ENCODE assay signal across 17 cellular contexts in the genomic region with DNA sequence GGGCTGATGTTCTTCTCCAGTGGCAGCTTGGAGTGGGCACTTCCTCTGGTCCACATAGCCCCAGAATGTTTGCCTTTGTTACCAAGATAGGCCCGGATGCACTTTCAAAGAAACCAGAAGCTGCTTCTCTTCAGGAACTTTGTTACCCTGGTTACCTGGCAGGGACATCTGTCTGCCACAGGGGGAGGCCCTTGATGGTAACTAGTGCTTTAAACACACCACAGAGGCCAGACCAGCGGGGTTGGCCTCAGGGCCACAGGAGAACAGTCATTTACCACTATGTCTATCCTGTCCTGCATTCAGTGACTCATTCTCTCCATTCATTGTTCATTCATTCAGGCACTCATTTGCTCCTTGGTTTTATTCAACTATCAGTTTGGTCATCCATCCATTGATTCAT.
DNase-seq lines count a peak whose midpoint lies in the region; ATAC-seq and TF ChIP-seq lines count a peak whose summit lies in the region.
"Had no signal": no experiment of that assay in that cellular context is flagged by ENCODE, and none has a peak within 500 bp of the region (broad histone marks: within the 10 kb centered on the region; RNA-seq: fewer than 3 reads in every experiment).

No MANE protein-coding gene starts in this region.

- H3K4me1 Mint-ChIP-seq in activated T-cell treated with anti-CD3 and anti-CD28 coated beads, Interleukin-2, amount 50 U/mL, for 24 hours (ENCODE audit: low read depth) = peaks cover 3% of the 10 kb centered on the region

- no peak overlapping the region for H3K4me3 Mint-ChIP-seq in activated T-cell treated with anti-CD3 and anti-CD28 coated beads, Interleukin-2, amount 50 U/mL, for 24 hours
- H3K4me3 Mint-ChIP-seq: CD4-positive, CD25-positive, alpha-beta regulatory T cell had no signal

- TF ChIP-seq CTCF in RWPE2 (IDR thresholded peaks at IDR 0.05; ENCODE audit: poor library complexity, severe bottlenecking) = no peak

- H3K36me3 Mint-ChIP-seq in activated T-cell treated with anti-CD3 and anti-CD28 coated beads, Interleukin-2, amount 50 U/mL, for 24 hours (ENCODE audit: low read depth) = peaks cover 3% of the 10 kb centered on the region

- ATAC-seq in RWPE2 (ENCODE audit: low read depth) = no peak
- peak; percentile 63 for ATAC-seq in stimulated activated naive CD8-positive, alpha-beta T cell treated with anti-CD3 and anti-CD28 coated beads, Interleukin-15, Interleukin-2, amounts not matched to agents 100 U/mL and 50 U/mL, for 24 hours
- no peak for ATAC-seq in GM19395 (IDR thresholded peaks at IDR 0.05; ENCODE audit: unreplicated experiment)
- ATAC-seq: left ventricle myocardium superior had no signal

- H3K9me3 ChIP-seq in RWPE2 (ENCODE audit: severe bottlenecking) = no peaks in the 10 kb centered on the region
- H3K9me3 ChIP-seq: right atrium auricular region had no signal

- H3K27me3 ChIP-seq in RWPE2 (ENCODE audit: insufficient read depth, poor library complexity, severe bottlenecking) = no peaks in the 10 kb centered on the region
- H3K27me3 ChIP-seq: MG63, right atrium auricular region had no signal

- no peaks in the 10 kb centered on the region for H3K36me3 ChIP-seq in RWPE2 (ENCODE audit: low read depth)
- H3K36me3 ChIP-seq: MG63, right atrium auricular region had no signal

- no peak overlapping the region for H3K4me3 ChIP-seq in RWPE2 (ENCODE audit: severe bottlenecking)
- H3K4me3 ChIP-seq: MG63, right atrium auricular region had no signal

- DNase-seq in activated T-cell treated with anti-CD3 and anti-CD28 coated beads, Interleukin-2, amount 50 U/mL, for 48 hours = peak; percentile 37
- DNase-seq in activated T-cell treated with anti-CD3 and anti-CD28 coated beads, Interleukin-2, amount 50 U/mL, for 24 hours = no peak
- DNase-seq in RWPE2 (ENCODE audit: low spot score) = no peak
- no peak for DNase-seq in epithelial cell of prostate (ENCODE audit: low read depth, low spot score)
- DNase-seq in stimulated activated naive CD8-positive, alpha-beta T cell treated with anti-CD3 and anti-CD28 coated beads, Interleukin-15, Interleukin-2, amounts not matched to agents 100 U/mL and 50 U/mL, for 24 hours = no peak
- DNase-seq in hippocampal formation (lab: John Stamatoyannopoulos, UW) = no peak
- no peak for DNase-seq in stimulated activated CD4-positive, alpha-beta T cell treated with anti-CD3 and anti-CD28 coated beads, Interleukin-2, amount 100 ng/mL, for 24 hours
- DNase-seq: activated CD4-positive, CD25-positive, alpha-beta regulatory T cell treated with anti-CD3 and anti-CD28 coated beads, Interleukin-2, amount 50 U/mL, for 72 hours; activated T-cell treated with anti-CD3 and anti-CD28 coated beads for 4 hours; CD4-positive, CD25-positive, alpha-beta regulatory T cell; effector memory CD4-positive, alpha-beta T cell; left ventricle myocardium superior; MG63; NCI-H1694 treated with DMSO at 0.1 percent for 48 hours; NCI-H524 treated with DMSO at 0.1 percent for 48 hours had no signal

- peaks cover 19% of the 10 kb centered on the region for H3K4me1 ChIP-seq in RWPE2 (ENCODE audit: insufficient read depth, poor library complexity, severe bottlenecking)
- H3K4me1 ChIP-seq: right atrium auricular region had no signal

- H3K9me3 Mint-ChIP-seq in activated T-cell treated with anti-CD3 and anti-CD28 coated beads, Interleukin-2, amount 50 U/mL, for 24 hours = peaks cover 11% of the 10 kb centered on the region

- no peak overlapping the region for H3K27ac Mint-ChIP-seq in activated T-cell treated with anti-CD3 and anti-CD28 coated beads, Interleukin-2, amount 50 U/mL, for 24 hours

- peaks cover 10% of the 10 kb centered on the region for H3K27me3 Mint-ChIP-seq in activated T-cell treated with anti-CD3 and anti-CD28 coated beads, Interleukin-2, amount 50 U/mL, for 24 hours

- H3K27ac ChIP-seq in RWPE2 (ENCODE audit: poor library complexity, severe bottlenecking) (peak overlapping the region; percentile 66), epithelial cell of prostate (peak overlapping the region; percentile 65)
- H3K27ac ChIP-seq: right atrium auricular region had no signal

Comparison
In these comparisons a context has a peak if more than half of its experiments do, and no peak if none do; other contexts are left out.
1. DNase-seq: peak in activated T-cell treated with anti-CD3 and anti-CD28 coated beads, Interleukin-2, amount 50 U/mL, for 48 hours (2 of 2); none in activated T-cell treated with anti-CD3 and anti-CD28 coated beads, Interleukin-2, amount 50 U/mL, for 24 hours (single experiment), RWPE2 (single experiment), epithelial cell of prostate (single experiment), stimulated activated naive CD8-positive, alpha-beta T cell treated with anti-CD3 and anti-CD28 coated beads, Interleukin-15, Interleukin-2, amounts not matched to agents 100 U/mL and 50 U/mL, for 24 hours (single experiment), hippocampal formation (0 of 2) and stimulated activated CD4-positive, alpha-beta T cell treated with anti-CD3 and anti-CD28 coated beads, Interleukin-2, amount 100 ng/mL, for 24 hours (0 of 2).